In the genomic region with DNA sequence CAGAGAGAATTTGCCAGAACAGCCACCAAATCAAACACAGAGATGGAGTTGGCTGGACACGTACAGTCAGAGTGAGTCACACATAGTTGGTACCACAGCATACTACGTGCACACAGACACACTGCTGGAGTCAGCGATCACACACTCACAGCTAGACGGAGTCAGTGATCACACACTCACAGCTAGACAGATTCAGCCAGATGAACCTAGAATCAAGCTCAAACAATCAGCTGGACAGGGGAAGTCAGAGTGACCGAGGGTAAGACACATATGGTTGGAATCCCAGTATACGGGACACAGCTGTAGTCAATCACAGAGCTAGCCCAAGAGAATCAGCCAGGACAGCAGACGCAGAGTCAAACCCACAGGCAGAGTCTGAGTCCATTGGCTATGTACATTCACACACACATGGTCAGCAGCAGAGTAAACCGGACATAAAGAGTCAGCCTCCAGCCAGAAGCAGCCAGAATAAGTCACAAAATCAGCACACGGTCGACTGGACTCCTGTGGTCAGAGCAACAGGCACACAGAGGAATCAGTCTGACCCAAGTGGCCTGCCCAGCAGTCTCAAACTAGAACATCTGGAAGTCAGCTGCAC, we compare ENCODE assay signal across 11 cellular contexts. TPM values are rescaled to one million over a fixed set of nuclear protein-coding genes. Genes with fewer than 3 reads are reported as not detected.
DNase-seq lines count a peak whose midpoint lies in the region; ATAC-seq, FAIRE-seq and TF ChIP-seq lines count a peak whose summit lies in the region.
"Had no signal": no experiment of that assay in that cellular context is flagged by ENCODE, and none has a peak within 500 bp of the region (broad histone marks: within the 10 kb centered on the region; RNA-seq: fewer than 3 reads in every experiment).

No MANE protein-coding gene starts in this region.

- in situ Hi-C loops in brain microvascular endothelial cell (cut with HindIII; ENCODE audit: low pct_ligation_motif_present, low sequenced_read_pairs): no loop called here

- H3K27me3 ChIP-seq in KMS-11 (ENCODE audit: insufficient read depth, low read depth) (no peaks in the 10 kb centered on the region), brain microvascular endothelial cell (replicated peaks) (no peaks in the 10 kb centered on the region), lung (ENCODE audit: control insufficient read depth, insufficient read depth) (no peaks in the 10 kb centered on the region)

- CTCF ChIA-PET in HEK293T (lab: Yijun Ruan, JAX): no interaction called here

- no peak for TF ChIP-seq CTCF in KMS-11 (conservative IDR thresholded peaks at IDR 0.05; ENCODE audit: low read depth, low read length)
- no peak for TF ChIP-seq CTCF in brain microvascular endothelial cell (IDR thresholded peaks at IDR 0.05; ENCODE audit: low read depth, low read length, missing control alignments)
- TF ChIP-seq CTCF in lung (IDR thresholded peaks at IDR 0.05; ENCODE audit: control extremely low read depth, extremely low read depth): no peak

- no peak overlapping the region for H3K9ac ChIP-seq in KMS-11

- peak; percentile 16 for ATAC-seq in lung (ENCODE audit: insufficient read depth, low FRiP score)
- no peak for ATAC-seq in GM18873 (IDR thresholded peaks at IDR 0.05; ENCODE audit: low FRiP score, unreplicated experiment)

- H3K36me3 ChIP-seq in KMS-11 (ENCODE audit: insufficient read depth): no peaks in the 10 kb centered on the region
- no peaks in the 10 kb centered on the region for H3K36me3 ChIP-seq in brain microvascular endothelial cell (replicated peaks)
- H3K36me3 ChIP-seq in lung (ENCODE audit: control insufficient read depth in 2 of 2, insufficient read depth in 2 of 2, low read length in 2 of 2): no peaks in the 10 kb centered on the region

- peak overlapping the region; percentile 21; the same call in 1 of the 2 replicates for H3K4me2 ChIP-seq in KMS-11

- H4K20me1 ChIP-seq in KMS-11 (ENCODE audit: insufficient read depth): no peaks in the 10 kb centered on the region

- no peak for FAIRE-seq in frontal cortex (lab: Jason Lieb, UNC)

- WGBS in lung, 2 donors: 76 to 87% methylated on average over 10 of the region's 10 CpGs

- peaks cover 0 to 5% of the 10 kb centered on the region in 2 donors for H3K9me3 ChIP-seq in lung (ENCODE audit: control insufficient read depth in 2 of 2, insufficient read depth in 1 of 2, low read length in 1 of 2)

- H3K79me2 ChIP-seq in KMS-11 (ENCODE audit: insufficient read depth, low read depth): peaks cover 49% of the 10 kb centered on the region

- no peak overlapping the region for H3K27ac ChIP-seq in KMS-11
- peak overlapping the region; percentile 79 for H3K27ac ChIP-seq in brain microvascular endothelial cell
- peak overlapping the region in 1 of 2 donors; percentile 18 for H3K27ac ChIP-seq in lung (ENCODE audit: low read depth in 1 of 2, low read length in 1 of 2)
- H3K27ac ChIP-seq: HL-60 had no signal

- POLR2A ChIA-PET in HEK293T (lab: Yijun Ruan, JAX): no interaction called here

- H3K4me3 ChIP-seq in KMS-11 (IDR thresholded peaks at IDR 0.05; ENCODE audit: insufficient read depth, low read depth, low read length): no peak overlapping the region
- no peak overlapping the region for H3K4me3 ChIP-seq in brain microvascular endothelial cell (ENCODE audit: low read depth, low read length)
- H3K4me3 ChIP-seq in lung: no peak overlapping the region

- peak; percentile 83 for DNase-seq in AG20443 (ENCODE audit: low spot score)
- DNase-seq in brain microvascular endothelial cell: peak; percentile 89
- DNase-seq in lung (ENCODE audit: low spot score): no peak
- no peak for DNase-seq in HEK293T (ENCODE audit: extremely low spot score)
- no peak for DNase-seq in frontal cortex (ENCODE audit: low spot score in 2 of 2)
- DNase-seq in superior temporal gyrus (ENCODE audit: extremely low spot score): no peak
- DNase-seq: naive B cell had no signal

- H2AFZ ChIP-seq in KMS-11 (ENCODE audit: low read depth): no peak overlapping the region

- H3K4me1 ChIP-seq in KMS-11 (ENCODE audit: low read depth, poor library complexity, severe bottlenecking) (peaks cover 21% of the 10 kb centered on the region), lung (ENCODE audit: control insufficient read depth in 2 of 2, insufficient read depth in 2 of 2, low read length in 2 of 2) (no peaks in the 10 kb centered on the region)

TF ChIP-seq in HEK293T, 16 proteins besides CTCF, POLR2A, EP300 and RAD21:
- no peak for TF ChIP-seq SP1 (IDR thresholded peaks at IDR 0.05)
- TF ChIP-seq BHLHE40 (IDR thresholded peaks at IDR 0.05; ENCODE audit: borderline replicate concordance): no peak
- TF ChIP-seq TARDBP (IDR thresholded peaks at IDR 0.05): no peak
- no peak for TF ChIP-seq FOXK2 (IDR thresholded peaks at IDR 0.05)
- TF ChIP-seq L3MBTL2 (conservative IDR thresholded peaks at IDR 0.05): no peak
- TF ChIP-seq ZNF384 (IDR thresholded peaks at IDR 0.05): no peak
- no peak for TF ChIP-seq LEF1 (IDR thresholded peaks at IDR 0.05; ENCODE audit: borderline replicate concordance)
- TF ChIP-seq SUZ12 (IDR thresholded peaks at IDR 0.05): no peak
- no peak for TF ChIP-seq FOXM1 (IDR thresholded peaks at IDR 0.05; ENCODE audit: borderline replicate concordance)
- TF ChIP-seq FOXA1 (IDR thresholded peaks at IDR 0.05): no peak
- TF ChIP-seq CTBP1 (IDR thresholded peaks at IDR 0.05; ENCODE audit: borderline replicate concordance): no peak
- TF ChIP-seq, protein P1, sequence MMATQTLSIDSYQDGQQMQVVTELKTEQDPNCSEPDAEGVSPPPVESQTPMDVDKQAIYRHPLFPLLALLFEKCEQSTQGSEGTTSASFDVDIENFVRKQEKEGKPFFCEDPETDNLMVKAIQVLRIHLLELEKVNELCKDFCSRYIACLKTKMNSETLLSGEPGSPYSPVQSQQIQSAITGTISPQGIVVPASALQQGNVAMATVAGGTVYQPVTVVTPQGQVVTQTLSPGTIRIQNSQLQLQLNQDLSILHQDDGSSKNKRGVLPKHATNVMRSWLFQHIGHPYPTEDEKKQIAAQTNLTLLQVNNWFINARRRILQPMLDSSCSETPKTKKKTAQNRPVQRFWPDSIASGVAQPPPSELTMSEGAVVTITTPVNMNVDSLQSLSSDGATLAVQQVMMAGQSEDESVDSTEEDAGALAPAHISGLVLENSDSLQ (IDR thresholded peaks at IDR 0.05): no peak
- TF ChIP-seq ELF4 (IDR thresholded peaks at IDR 0.05): no peak
- TF ChIP-seq NFRKB (IDR thresholded peaks at IDR 0.05): no peak
- no peak for TF ChIP-seq HDGF (IDR thresholded peaks at IDR 0.05; ENCODE audit: borderline replicate concordance)
- no peak for TF ChIP-seq ARNT (IDR thresholded peaks at IDR 0.05)

RNA-seq across cellular contexts. Expression of gene SLC38A5, which starts 4.6 kb away (rescaled TPM):
- total RNA-seq in lung (10 to 100 TPM; 15.2 to 65.3 TPM), frontal cortex (25.3 TPM)
- 10 to 100 TPM; 30.7 to 80.9 TPM for polyA plus RNA-seq in lung

RNA-seq across cellular contexts. Expression of gene FTSJ1, which starts 10.6 kb away (rescaled TPM):
- 10 to 100 TPM; 18.2 to 45.8 TPM for total RNA-seq in lung
- 10 to 100 TPM; 43.7 to 48.3 TPM for polyA plus RNA-seq in lung
- total RNA-seq in frontal cortex: 36.3 TPM

RNA-seq across cellular contexts. Expression of gene PORCN, which starts 43.4 kb away (rescaled TPM):
- total RNA-seq in lung: 10 to 100 TPM in 1 of 2 donors, 1 to 10 TPM in 1; 3.3 to 12.8 TPM
- polyA plus RNA-seq in lung: 10 to 100 TPM; 11.6 to 12.0 TPM
- 7.3 TPM for total RNA-seq in frontal cortex

RNA-seq across cellular contexts. Expression of gene SSX4B, which starts 53.7 kb away (rescaled TPM):
- total RNA-seq in lung (not detected), frontal cortex (not detected)
- polyA plus RNA-seq in lung: not detected
- total RNA-seq: epithelial cell of proximal tubule had no signal

RNA-seq across cellular contexts. Expression of gene EBP, which starts 56.2 kb away (rescaled TPM):
- total RNA-seq in lung (100 to 1,000 TPM in 1 of 2 donors, 10 to 100 TPM in 1; 41.5 to 154 TPM), frontal cortex (53.4 TPM)
- 100 to 1,000 TPM; 162 to 254 TPM for polyA plus RNA-seq in lung

Comparison
In these comparisons a context has a peak if more than half of its experiments do, and no peak if none do; other contexts are left out.
1. DNase-seq: peak in AG20443 (single experiment) and brain microvascular endothelial cell (single experiment); none in lung (single experiment), HEK293T (single experiment), frontal cortex (0 of 2) and superior temporal gyrus (single experiment).